Comparison of ENCODE assay signal across 10 cellular contexts in the genomic region with DNA sequence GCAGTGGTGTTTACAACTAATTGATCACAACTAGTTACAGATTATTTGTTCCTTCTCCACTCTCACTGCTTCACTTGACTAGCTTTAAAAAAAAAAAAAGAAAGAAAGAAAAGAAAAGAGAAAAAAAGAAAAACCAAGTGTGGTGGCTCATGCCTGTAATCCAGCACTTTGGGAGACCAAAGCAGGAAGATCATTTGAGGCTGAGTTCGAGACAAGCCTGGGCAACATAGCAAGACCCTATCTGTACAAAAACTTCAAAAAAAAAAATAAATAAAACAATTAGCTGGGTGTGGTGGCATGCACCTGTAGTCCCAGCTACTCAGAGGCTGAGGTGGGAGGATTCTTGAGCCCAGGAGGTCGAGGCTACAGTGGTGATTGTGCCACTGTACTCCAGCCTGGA.
"Had no signal": no experiment of that assay in that cellular context is flagged by ENCODE, and none has a peak within 500 bp of the region (broad histone marks: within the 10 kb centered on the region; RNA-seq: fewer than 3 reads in every experiment).

No MANE protein-coding gene starts in this region.

- H3K27me3 ChIP-seq: colonic mucosa, gastroesophageal sphincter, hepatocyte, tibial nerve had no signal

- H3K9me3 Mint-ChIP-seq: activated naive CD4-positive, alpha-beta T cell treated with anti-CD3 and anti-CD28 coated beads for 36 hours; stimulated activated effector memory CD8-positive, alpha-beta T cell treated with anti-CD3 and anti-CD28 coated beads, Interleukin-12 subunit alpha, Interleukin-12 subunit beta, amount 100 ng/mL, for 72 hours had no signal

- ATAC-seq: stimulated activated effector memory CD8-positive, alpha-beta T cell treated with anti-CD3 and anti-CD28 coated beads, Interleukin-12 subunit alpha, Interleukin-12 subunit beta, amount 100 ng/mL, for 72 hours had no signal

- H3K4me1 ChIP-seq: colonic mucosa had no signal

- H3K27ac Mint-ChIP-seq: activated naive CD4-positive, alpha-beta T cell treated with anti-CD3 and anti-CD28 coated beads for 36 hours; stimulated activated effector memory CD8-positive, alpha-beta T cell treated with anti-CD3 and anti-CD28 coated beads, Interleukin-12 subunit alpha, Interleukin-12 subunit beta, amount 100 ng/mL, for 72 hours had no signal

- DNase-seq: activated CD4-positive, alpha-beta T cell treated with anti-CD3 and anti-CD28 coated beads, Interleukin-2, amount 50 U/mL, for 4 hours; activated naive CD4-positive, alpha-beta T cell treated with anti-CD3 and anti-CD28 coated beads for 36 hours; colonic mucosa; effector memory CD4-positive, alpha-beta T cell; kidney glomerular epithelial cell; small intestine had no signal

- H3K9me3 ChIP-seq: colonic mucosa, gastroesophageal sphincter, tibial nerve had no signal

- H3K4me3 Mint-ChIP-seq: activated naive CD4-positive, alpha-beta T cell treated with anti-CD3 and anti-CD28 coated beads for 36 hours; stimulated activated effector memory CD8-positive, alpha-beta T cell treated with anti-CD3 and anti-CD28 coated beads, Interleukin-12 subunit alpha, Interleukin-12 subunit beta, amount 100 ng/mL, for 72 hours had no signal

- H3K27ac ChIP-seq: colonic mucosa had no signal

- H3K4me3 ChIP-seq: colonic mucosa, gastroesophageal sphincter, hepatocyte, tibial nerve had no signal

- H3K36me3 ChIP-seq: colonic mucosa, gastroesophageal sphincter, tibial nerve had no signal
